ENCODE assay signal across 8 cellular contexts in genomic region chr10:122298598-122299301, GRCh38. TPM values are rescaled to one million over a fixed set of nuclear protein-coding genes. Genes with fewer than 3 reads are reported as not detected.
DNase-seq lines count a peak whose midpoint lies in the region; ATAC-seq and TF ChIP-seq lines count a peak whose summit lies in the region.

No MANE protein-coding gene starts in this region.

- CTCF ChIA-PET in activated CD4-positive, alpha-beta T cell treated with anti-CD3 and anti-CD28 coated beads for 36 hours (lab: Charles Lee): interaction anchor here (0.6 to 4.4 kb wide), 32 partner anchors 8 to 405 kb away, joined by 3 to 87 read pairs (median 4); partner anchors contain the start of gene ARMS2

- TF ChIP-seq CTCF in GM12865 (IDR thresholded peaks at IDR 0.05; ENCODE audit: insufficient read depth, low read depth, low read length, missing control alignments) (peak; percentile 85), choroid plexus epithelial cell (conservative IDR thresholded peaks at IDR 0.05; ENCODE audit: low read depth, low read length) (peak; percentile 92)

- H3K27ac Mint-ChIP-seq in activated CD4-positive, alpha-beta T cell treated with anti-CD3 and anti-CD28 coated beads for 36 hours: no peak overlapping the region

- intact Hi-C loops in activated CD4-positive, alpha-beta T cell treated with anti-CD3 and anti-CD28 coated beads for 36 hours (cut with DNase I, micrococcal nuclease): loop anchor here (1.0 to 5.0 kb wide), 7 partner anchors 44 to 1259 kb away; no protein-coding TSS in a partner anchor

- no peaks in the 10 kb centered on the region for H3K36me3 Mint-ChIP-seq in activated CD4-positive, alpha-beta T cell treated with anti-CD3 and anti-CD28 coated beads for 36 hours (ENCODE audit: low read depth)

- peaks cover 3% of the 10 kb centered on the region for H3K27me3 Mint-ChIP-seq in activated CD4-positive, alpha-beta T cell treated with anti-CD3 and anti-CD28 coated beads for 36 hours

- H3K9me3 Mint-ChIP-seq in activated CD4-positive, alpha-beta T cell treated with anti-CD3 and anti-CD28 coated beads for 36 hours (ENCODE audit: low read depth): no peaks in the 10 kb centered on the region

- ATAC-seq in HG03045 (IDR thresholded peaks at IDR 0.05; ENCODE audit: unreplicated experiment): peak; percentile 68
- peak; percentile 94 for ATAC-seq in activated CD4-positive, alpha-beta T cell treated with anti-CD3 and anti-CD28 coated beads for 36 hours
- no peak for ATAC-seq in GM19328 (IDR thresholded peaks at IDR 0.05; ENCODE audit: unreplicated experiment)

- H3K4me3 Mint-ChIP-seq in activated CD4-positive, alpha-beta T cell treated with anti-CD3 and anti-CD28 coated beads for 36 hours: no peak overlapping the region

- POLR2A ChIA-PET in activated CD4-positive, alpha-beta T cell treated with anti-CD3 and anti-CD28 coated beads for 36 hours (lab: Charles Lee): no interaction called here

- peaks cover 5% of the 10 kb centered on the region for H3K4me1 Mint-ChIP-seq in activated CD4-positive, alpha-beta T cell treated with anti-CD3 and anti-CD28 coated beads for 36 hours

- H3K4me3 ChIP-seq in GM12865 (ENCODE audit: low read depth, low read length) (no peak overlapping the region), choroid plexus epithelial cell (ENCODE audit: low read depth, low read length) (no peak overlapping the region)

- DNase-seq in GM12865 (ENCODE audit: low read depth) (peak; percentile 75), NCI-H2227 (lab: John Stamatoyannopoulos, UW; ENCODE audit: unreplicated experiment) (peak; percentile 82), choroid plexus epithelial cell (ENCODE audit: low read depth) (peak; percentile 89), left kidney (ENCODE audit: low read depth, low spot score) (peak; percentile 92)
- DNase-seq in activated CD4-positive, alpha-beta T cell treated with anti-CD3 and anti-CD28 coated beads for 36 hours: peak; percentile 80
- peak; percentile 30 for DNase-seq in stimulated activated CD4-positive, alpha-beta T cell treated with anti-CD3 and anti-CD28 coated beads, Interleukin-2, amount 100 ng/mL, for 4 hours (ENCODE audit: low read depth)

RNA-seq across cellular contexts. Expression of gene BTBD16, which starts 27.7 kb away (rescaled TPM):
- total RNA-seq in activated CD4-positive, alpha-beta T cell treated with anti-CD3 and anti-CD28 coated beads for 36 hours: not detected

Comparison
In these comparisons a context has a peak if more than half of its experiments do, and no peak if none do; other contexts are left out.
1. DNase-seq: peak in every context shown above with its lines; median percentile 92 in left kidney; 89 in choroid plexus epithelial cell; 82 in NCI-H2227; 80 in activated CD4-positive, alpha-beta T cell treated with anti-CD3 and anti-CD28 coated beads for 36 hours; 75 in GM12865; 30 in stimulated activated CD4-positive, alpha-beta T cell treated with anti-CD3 and anti-CD28 coated beads, Interleukin-2, amount 100 ng/mL, for 4 hours.